In genomic region chr1:222791006-222791710, GRCh38 we compare ENCODE assay signal across 1 cellular context.
TF ChIP-seq lines count a peak whose summit lies in the region.

No MANE protein-coding gene starts in this region.

TF ChIP-seq in IMR-90, 13 proteins besides CTCF, POLR2A, EP300 and RAD21:
- no peak for TF ChIP-seq CHD1 (IDR thresholded peaks at IDR 0.05; ENCODE audit: low read depth, low read length)
- no peak for TF ChIP-seq ELK1 (IDR thresholded peaks at IDR 0.05; ENCODE audit: borderline replicate concordance, low read depth, low read length)
- TF ChIP-seq USF2 (IDR thresholded peaks at IDR 0.05; ENCODE audit: low read depth, low read length), result no peak
- no peak for TF ChIP-seq RFX5 (IDR thresholded peaks at IDR 0.05; ENCODE audit: low read depth, low read length)
TF ChIP-seq in IMR-90: peak in this region for 0.
